Comparison of ENCODE assay signal across 27 cellular contexts in the genomic region with DNA sequence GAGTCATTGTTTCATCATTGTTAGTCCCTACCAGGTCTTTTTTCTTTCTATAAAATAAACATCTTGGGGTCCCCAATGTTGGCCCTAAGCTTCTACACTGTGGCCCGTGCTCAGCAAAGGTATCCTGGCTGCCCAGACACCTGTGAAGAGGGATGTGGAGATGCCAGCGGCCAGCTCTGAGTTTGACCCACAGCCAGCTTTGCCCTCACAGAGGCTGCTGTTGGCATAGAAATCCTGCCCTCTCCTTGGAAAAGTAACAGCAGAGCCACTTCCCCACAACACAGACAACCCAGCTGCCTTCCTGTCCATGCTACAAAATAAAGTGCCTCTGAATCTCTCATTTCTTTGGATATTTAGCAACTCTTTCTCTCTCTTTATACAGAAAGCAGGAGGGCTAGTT. TPM values are rescaled to one million over a fixed set of nuclear protein-coding genes. Genes with fewer than 3 reads are reported as not detected.
DNase-seq lines count a peak whose midpoint lies in the region.
"Had no signal": no experiment of that assay in that cellular context is flagged by ENCODE, and none has a peak within 500 bp of the region (broad histone marks: within the 10 kb centered on the region; RNA-seq: fewer than 3 reads in every experiment).

No MANE protein-coding gene starts in this region.

- H3K18ac ChIP-seq in mesenchymal stem cell (ENCODE audit: low read depth in 1 of 2, low read length in 2 of 2), result no peak overlapping the region

- no peak overlapping the region for H2AK5ac ChIP-seq in mesenchymal stem cell (ENCODE audit: low read length, severe bottlenecking)

- no peak overlapping the region for H2BK5ac ChIP-seq in mesenchymal stem cell (ENCODE audit: low read depth, low read length, poor library complexity, severe bottlenecking)

- no peak overlapping the region for H4K8ac ChIP-seq in mesenchymal stem cell (ENCODE audit: low read length)

- DNase-seq in H7 (peak; percentile 3), mesenchymal stem cell (no peak), NAMALWA (ENCODE audit: low spot score) (no peak), middle frontal gyrus (ENCODE audit: extremely low spot score, low spot score) (no peak), hepatic stellate cell (ENCODE audit: low spot score) (no peak)
- no peak for DNase-seq in effector memory CD4-positive, alpha-beta T cell
- DNase-seq: activated CD4-positive, alpha-beta T cell treated with anti-CD3 and anti-CD28 coated beads, Interleukin-2, amount 10 ng/mL, durations not matched to agents 24 days and 14 days; activated gamma-delta T cell; activated naive CD8-positive, alpha-beta T cell treated with anti-CD3 and anti-CD28 coated beads, Interleukin-2, amount 50 U/mL, for 24 hours; body of pancreas; CD8-positive, alpha-beta memory T cell; colonic mucosa; effector CD8-positive, alpha-beta T cell; KBM-7; left ventricle myocardium inferior; mesendoderm; NCI-H1105 treated with DMSO at 0.1 percent for 48 hours; NCI-H1930; NCI-H2171 treated with DMSO at 0.1 percent for 48 hours; NK-92 treated with Interleukin-12 subunit alpha and Interleukin-12 subunit beta, amount 100 ng/mL, for 24 hours; stimulated activated naive CD4-positive, alpha-beta T cell had no signal

- no peaks in the 10 kb centered on the region for H3K9me3 ChIP-seq in mesenchymal stem cell (ENCODE audit: control insufficient read depth, low read length)
- no peaks in the 10 kb centered on the region for H3K9me3 ChIP-seq in effector memory CD4-positive, alpha-beta T cell (ENCODE audit: control insufficient read depth, low read length)
- H3K9me3 ChIP-seq: body of pancreas, colonic mucosa, left ventricle myocardium inferior, neutrophil, thoracic aorta, vagina had no signal

- peaks cover 10% of the 10 kb centered on the region for H3K79me1 ChIP-seq in mesenchymal stem cell (replicated peaks; ENCODE audit: low read length, poor library complexity, severe bottlenecking)

- H3K23ac ChIP-seq in mesenchymal stem cell (ENCODE audit: low read length in 2 of 2), result no peak overlapping the region

- H3K4me1 ChIP-seq in mesenchymal stem cell (ENCODE audit: control insufficient read depth, insufficient read depth, low read depth, low read length), result peaks cover 34% of the 10 kb centered on the region
- peaks cover 5% of the 10 kb centered on the region for H3K4me1 ChIP-seq in effector memory CD4-positive, alpha-beta T cell (ENCODE audit: control insufficient read depth, insufficient read depth, low read length, poor library complexity, severe bottlenecking)
- H3K4me1 ChIP-seq: colonic mucosa had no signal

- WGBS in mesenchymal stem cell, result 98% methylated on average over 2 of the region's 2 CpGs

- H3K27ac ChIP-seq in angular gyrus (ENCODE audit: low read depth, low read length), result peak overlapping the region; percentile 59
- H3K27ac ChIP-seq in mesenchymal stem cell (ENCODE audit: low read length, poor library complexity, severe bottlenecking), result no peak overlapping the region
- H3K27ac ChIP-seq in skin epidermis, result peak overlapping the region in 12 of 21 experiments; percentile 17 to 80 (median 48)
- no peak overlapping the region for H3K27ac ChIP-seq in effector memory CD4-positive, alpha-beta T cell (ENCODE audit: insufficient read depth, low read length, poor library complexity, severe bottlenecking)
- H3K27ac ChIP-seq: body of pancreas, colonic mucosa, left ventricle myocardium inferior, neutrophil, SK-N-MC, thoracic aorta, vagina had no signal

- H2BK12ac ChIP-seq in mesenchymal stem cell (ENCODE audit: low read length in 2 of 2), result no peak overlapping the region

- no peaks in the 10 kb centered on the region for H3K36me3 ChIP-seq in H7 (replicated peaks; ENCODE audit: control insufficient read depth, insufficient read depth, low read length)
- peaks cover 11 to 53% of the 10 kb centered on the region in 2 experiments for H3K36me3 ChIP-seq in mesenchymal stem cell (ENCODE audit: control insufficient read depth in 1 of 2, insufficient read depth in 2 of 2, low read depth in 1 of 2, low read length in 2 of 2)
- H3K36me3 ChIP-seq in effector memory CD4-positive, alpha-beta T cell (ENCODE audit: control insufficient read depth, insufficient read depth, low read length), result peaks cover 2% of the 10 kb centered on the region
- H3K36me3 ChIP-seq: colonic mucosa, left ventricle myocardium inferior, neutrophil, thoracic aorta, vagina had no signal

- H3K14ac ChIP-seq in mesenchymal stem cell (ENCODE audit: low read length in 2 of 2), result no peak overlapping the region

- no peak overlapping the region for H2BK15ac ChIP-seq in mesenchymal stem cell (ENCODE audit: low read depth, poor library complexity, severe bottlenecking)

- no peak overlapping the region for H2AFZ ChIP-seq in mesenchymal stem cell (ENCODE audit: low read depth, low read length)

- H3K4me2 ChIP-seq in mesenchymal stem cell (ENCODE audit: low read length, poor library complexity, severe bottlenecking), result no peak overlapping the region

- no peak overlapping the region for H3K4ac ChIP-seq in mesenchymal stem cell (ENCODE audit: low read depth in 1 of 2, low read length in 2 of 2)

- no peak overlapping the region for H4K91ac ChIP-seq in mesenchymal stem cell (ENCODE audit: low read length)

- no peak overlapping the region for H3K4me3 ChIP-seq in H7 (ENCODE audit: insufficient read depth, low read depth, low read length)
- no peak overlapping the region for H3K4me3 ChIP-seq in mesenchymal stem cell (ENCODE audit: insufficient read depth in 1 of 2, low read depth in 1 of 2, low read length in 2 of 2)
- H3K4me3 ChIP-seq in skin epidermis, result no peak overlapping the region
- H3K4me3 ChIP-seq in effector memory CD4-positive, alpha-beta T cell (ENCODE audit: insufficient read depth, low read depth, low read length, poor library complexity, severe bottlenecking), result no peak overlapping the region
- H3K4me3 ChIP-seq: body of pancreas, colonic mucosa, left ventricle myocardium inferior, SK-N-MC, thoracic aorta, vagina had no signal

- peak overlapping the region; percentile 63 for H3K9ac ChIP-seq in mesenchymal stem cell (ENCODE audit: low read length)

- H2BK120ac ChIP-seq in mesenchymal stem cell (ENCODE audit: low read depth, low read length), result no peak overlapping the region

- H3K27me3 ChIP-seq in H7 (ENCODE audit: control insufficient read depth, insufficient read depth, low read length) (peaks cover 2% of the 10 kb centered on the region; the same call in 1 of the 2 replicates), mesenchymal stem cell (ENCODE audit: control insufficient read depth in 1 of 2, insufficient read depth in 1 of 2, low read length in 2 of 2) (no peaks in the 10 kb centered on the region)
- H3K27me3 ChIP-seq in effector memory CD4-positive, alpha-beta T cell (replicated peaks; ENCODE audit: control insufficient read depth, insufficient read depth, low read length, poor library complexity, severe bottlenecking), result no peaks in the 10 kb centered on the region
- H3K27me3 ChIP-seq: body of pancreas, colonic mucosa, vagina had no signal

RNA-seq across cellular contexts. Expression of gene TRIM62, which starts 6.0 kb away (rescaled TPM):
- total RNA-seq in H7 (2014; rRNA removed; shearing (Covaris generic)), result 10.6 and 13.2 TPM in 2 replicates
- polyA plus RNA-seq in mesenchymal stem cell (2013, experiment 1 of 2), result 10.9 TPM
- 10.9 TPM for polyA plus RNA-seq in mesenchymal stem cell (2013, experiment 2 of 2)

Comparison
In these comparisons a context has a peak if more than half of its experiments do, and no peak if none do; other contexts are left out.
1. H3K27ac ChIP-seq: peak in angular gyrus (single experiment) and skin epidermis (12 of 21); none in mesenchymal stem cell (single experiment) and effector memory CD4-positive, alpha-beta T cell (single experiment).